ENCODE assay signal across 1 cellular context in the genomic region with DNA sequence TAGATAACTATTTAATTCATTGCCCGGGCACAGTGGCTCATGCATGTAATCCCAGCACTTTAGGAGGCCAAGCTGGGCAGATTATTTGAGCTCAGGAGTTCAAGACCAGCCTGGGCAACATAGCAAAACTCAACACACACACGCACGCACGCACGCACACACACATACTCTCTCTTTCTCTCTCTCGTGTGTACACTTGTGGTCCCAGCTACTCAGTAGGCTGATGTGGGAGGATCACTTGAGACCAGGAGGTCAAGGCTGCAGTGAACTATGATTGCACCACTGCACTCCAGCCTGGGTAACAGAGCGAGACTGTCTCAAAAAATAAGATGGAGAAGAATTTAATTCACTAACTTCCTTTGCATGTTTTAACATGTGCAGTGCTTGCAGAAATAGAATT.
TF ChIP-seq lines count a peak whose summit lies in the region.

No MANE protein-coding gene starts in this region.

TF ChIP-seq in HepG2, 621 proteins besides CTCF, POLR2A, EP300 and RAD21 (continued from another document and continues in another):
- TF ChIP-seq SETDB1 (CRISPR knock-in tag; IDR thresholded peaks at IDR 0.05; ENCODE audit: borderline replicate concordance) (no peak), GABPB1 (CRISPR knock-in tag; IDR thresholded peaks at IDR 0.05) (peak; percentile 16; the same call in 1 of the 2 replicates), ZSCAN9 (CRISPR knock-in tag; IDR thresholded peaks at IDR 0.05; ENCODE audit: borderline replicate concordance) (no peak), ZNF672 (CRISPR knock-in tag; IDR thresholded peaks at IDR 0.05) (no peak), CBFB (CRISPR knock-in tag; IDR thresholded peaks at IDR 0.05) (peak; percentile 66), NR2C2 (CRISPR knock-in tag; IDR thresholded peaks at IDR 0.05; ENCODE audit: borderline replicate concordance) (peak; percentile 83), PAF1 (CRISPR knock-in tag; IDR thresholded peaks at IDR 0.05) (no peak), ZSCAN20 (CRISPR knock-in tag; IDR thresholded peaks at IDR 0.05; ENCODE audit: borderline replicate concordance) (no peak), CREM (IDR thresholded peaks at IDR 0.05) (peak; percentile 41), CREM (CRISPR knock-in tag; IDR thresholded peaks at IDR 0.05) (no peak), MEIS1 (CRISPR knock-in tag; IDR thresholded peaks at IDR 0.05; ENCODE audit: borderline replicate concordance) (no peak), ZHX2 (IDR thresholded peaks at IDR 0.05; ENCODE audit: low read depth) (no peak), ZHX2 (CRISPR knock-in tag; IDR thresholded peaks at IDR 0.05; ENCODE audit: borderline replicate concordance) (no peak), PCBP2 (optimal IDR thresholded peaks at IDR 0.05; ENCODE audit: low read depth, low read length, poor library complexity, severe bottlenecking) (no peak), ZNF333 (CRISPR knock-in tag; IDR thresholded peaks at IDR 0.05; ENCODE audit: borderline replicate concordance) (no peak), ZNF124 (CRISPR knock-in tag; IDR thresholded peaks at IDR 0.05) (no peak), SMAD3 (CRISPR knock-in tag; IDR thresholded peaks at IDR 0.05) (no peak), NFE2L2 (IDR thresholded peaks at IDR 0.05; ENCODE audit: low read length) (no peak), ZZZ3 (CRISPR knock-in tag; IDR thresholded peaks at IDR 0.05; ENCODE audit: borderline replicate concordance) (no peak), ZNF577 (CRISPR knock-in tag; IDR thresholded peaks at IDR 0.05; ENCODE audit: borderline replicate concordance, low read depth) (no peak), GTF3A (CRISPR knock-in tag; conservative IDR thresholded peaks at IDR 0.05) (no peak), ZNF839 (CRISPR knock-in tag; IDR thresholded peaks at IDR 0.05; ENCODE audit: borderline replicate concordance) (no peak), ZNF382 (CRISPR knock-in tag; IDR thresholded peaks at IDR 0.05; ENCODE audit: borderline replicate concordance) (no peak), MXI1 (IDR thresholded peaks at IDR 0.05; ENCODE audit: borderline replicate concordance, low read depth, low read length) (no peak), TEAD2 (CRISPR knock-in tag; IDR thresholded peaks at IDR 0.05) (no peak), PBX2 (CRISPR knock-in tag; IDR thresholded peaks at IDR 0.05) (no peak), HNRNPL (IDR thresholded peaks at IDR 0.05; ENCODE audit: low read depth, low read length) (no peak), ARID5B (CRISPR knock-in tag; IDR thresholded peaks at IDR 0.05) (peak; percentile 90), ZBTB21 (CRISPR knock-in tag; IDR thresholded peaks at IDR 0.05) (no peak), NRL (CRISPR knock-in tag; IDR thresholded peaks at IDR 0.05; ENCODE audit: borderline replicate concordance) (no peak), DPF2 (CRISPR knock-in tag; IDR thresholded peaks at IDR 0.05; ENCODE audit: borderline replicate concordance, low read depth) (peak; percentile 90), ZBTB4 (CRISPR knock-in tag; IDR thresholded peaks at IDR 0.05; ENCODE audit: borderline replicate concordance) (no peak), ZNF562 (CRISPR knock-in tag; IDR thresholded peaks at IDR 0.05; ENCODE audit: borderline replicate concordance) (no peak), SP5 (CRISPR knock-in tag; IDR thresholded peaks at IDR 0.05; ENCODE audit: borderline replicate concordance, low read depth) (peak; percentile 88)
- TF ChIP-seq, protein P1, sequence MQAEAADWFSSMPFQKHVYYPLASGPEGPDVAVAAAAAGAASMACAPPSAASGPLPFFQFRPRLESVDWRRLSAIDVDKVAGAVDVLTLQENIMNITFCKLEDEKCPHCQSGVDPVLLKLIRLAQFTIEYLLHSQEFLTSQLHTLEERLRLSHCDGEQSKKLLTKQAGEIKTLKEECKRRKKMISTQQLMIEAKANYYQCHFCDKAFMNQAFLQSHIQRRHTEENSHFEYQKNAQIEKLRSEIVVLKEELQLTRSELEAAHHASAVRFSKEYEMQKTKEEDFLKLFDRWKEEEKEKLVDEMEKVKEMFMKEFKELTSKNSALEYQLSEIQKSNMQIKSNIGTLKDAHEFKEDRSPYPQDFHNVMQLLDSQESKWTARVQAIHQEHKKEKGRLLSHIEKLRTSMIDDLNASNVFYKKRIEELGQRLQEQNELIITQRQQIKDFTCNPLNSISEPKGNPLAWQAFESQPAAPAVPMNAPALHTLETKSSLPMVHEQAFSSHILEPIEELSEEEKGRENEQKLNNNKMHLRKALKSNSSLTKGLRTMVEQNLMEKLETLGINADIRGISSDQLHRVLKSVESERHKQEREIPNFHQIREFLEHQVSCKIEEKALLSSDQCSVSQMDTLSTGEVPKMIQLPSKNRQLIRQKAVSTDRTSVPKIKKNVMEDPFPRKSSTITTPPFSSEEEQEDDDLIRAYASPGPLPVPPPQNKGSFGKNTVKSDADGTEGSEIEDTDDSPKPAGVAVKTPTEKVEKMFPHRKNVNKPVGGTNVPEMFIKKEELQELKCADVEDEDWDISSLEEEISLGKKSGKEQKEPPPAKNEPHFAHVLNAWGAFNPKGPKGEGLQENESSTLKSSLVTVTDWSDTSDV (CRISPR knock-in tag; IDR thresholded peaks at IDR 0.05) = no peak
- TF ChIP-seq, protein P2, sequence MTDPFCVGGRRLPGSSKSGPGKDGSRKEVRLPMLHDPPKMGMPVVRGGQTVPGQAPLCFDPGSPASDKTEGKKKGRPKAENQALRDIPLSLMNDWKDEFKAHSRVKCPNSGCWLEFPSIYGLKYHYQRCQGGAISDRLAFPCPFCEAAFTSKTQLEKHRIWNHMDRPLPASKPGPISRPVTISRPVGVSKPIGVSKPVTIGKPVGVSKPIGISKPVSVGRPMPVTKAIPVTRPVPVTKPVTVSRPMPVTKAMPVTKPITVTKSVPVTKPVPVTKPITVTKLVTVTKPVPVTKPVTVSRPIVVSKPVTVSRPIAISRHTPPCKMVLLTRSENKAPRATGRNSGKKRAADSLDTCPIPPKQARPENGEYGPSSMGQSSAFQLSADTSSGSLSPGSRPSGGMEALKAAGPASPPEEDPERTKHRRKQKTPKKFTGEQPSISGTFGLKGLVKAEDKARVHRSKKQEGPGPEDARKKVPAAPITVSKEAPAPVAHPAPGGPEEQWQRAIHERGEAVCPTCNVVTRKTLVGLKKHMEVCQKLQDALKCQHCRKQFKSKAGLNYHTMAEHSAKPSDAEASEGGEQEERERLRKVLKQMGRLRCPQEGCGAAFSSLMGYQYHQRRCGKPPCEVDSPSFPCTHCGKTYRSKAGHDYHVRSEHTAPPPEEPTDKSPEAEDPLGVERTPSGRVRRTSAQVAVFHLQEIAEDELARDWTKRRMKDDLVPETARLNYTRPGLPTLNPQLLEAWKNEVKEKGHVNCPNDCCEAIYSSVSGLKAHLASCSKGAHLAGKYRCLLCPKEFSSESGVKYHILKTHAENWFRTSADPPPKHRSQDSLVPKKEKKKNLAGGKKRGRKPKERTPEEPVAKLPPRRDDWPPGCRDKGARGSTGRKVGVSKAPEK (CRISPR knock-in tag; IDR thresholded peaks at IDR 0.05; ENCODE audit: borderline replicate concordance) = 0 out of 2 replicates have a peak, but pooled peaks have one; percentile 42
- TF ChIP-seq, protein P3, sequence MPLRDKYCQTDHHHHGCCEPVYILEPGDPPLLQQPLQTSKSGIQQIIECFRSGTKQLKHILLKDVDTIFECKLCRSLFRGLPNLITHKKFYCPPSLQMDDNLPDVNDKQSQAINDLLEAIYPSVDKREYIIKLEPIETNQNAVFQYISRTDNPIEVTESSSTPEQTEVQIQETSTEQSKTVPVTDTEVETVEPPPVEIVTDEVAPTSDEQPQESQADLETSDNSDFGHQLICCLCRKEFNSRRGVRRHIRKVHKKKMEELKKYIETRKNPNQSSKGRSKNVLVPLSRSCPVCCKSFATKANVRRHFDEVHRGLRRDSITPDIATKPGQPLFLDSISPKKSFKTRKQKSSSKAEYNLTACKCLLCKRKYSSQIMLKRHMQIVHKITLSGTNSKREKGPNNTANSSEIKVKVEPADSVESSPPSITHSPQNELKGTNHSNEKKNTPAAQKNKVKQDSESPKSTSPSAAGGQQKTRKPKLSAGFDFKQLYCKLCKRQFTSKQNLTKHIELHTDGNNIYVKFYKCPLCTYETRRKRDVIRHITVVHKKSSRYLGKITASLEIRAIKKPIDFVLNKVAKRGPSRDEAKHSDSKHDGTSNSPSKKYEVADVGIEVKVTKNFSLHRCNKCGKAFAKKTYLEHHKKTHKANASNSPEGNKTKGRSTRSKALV (CRISPR knock-in tag; IDR thresholded peaks at IDR 0.05) = no peak
